In genomic region chr12:108686753-108687152, GRCh38 we compare ENCODE assay signal across 12 cellular contexts. TPM values are rescaled to one million over a fixed set of nuclear protein-coding genes. Genes with fewer than 3 reads are reported as not detected.
DNase-seq lines count a peak whose midpoint lies in the region; ATAC-seq and TF ChIP-seq lines count a peak whose summit lies in the region.
"Had no signal": no experiment of that assay in that cellular context is flagged by ENCODE, and none has a peak within 500 bp of the region (broad histone marks: within the 10 kb centered on the region; RNA-seq: fewer than 3 reads in every experiment).

No MANE protein-coding gene starts in this region.

- H3K4me3 ChIP-seq in RWPE2 (ENCODE audit: severe bottlenecking) (no peak overlapping the region), heart right ventricle (no peak overlapping the region), rectal smooth muscle tissue (ENCODE audit: low read length) (no peak overlapping the region)

- H3K27ac Mint-ChIP-seq in CD14-positive monocyte, result peak overlapping the region; percentile 47 to 88 (median 82)

- peak overlapping the region; percentile 37 for H3K27ac ChIP-seq in RWPE2 (ENCODE audit: poor library complexity, severe bottlenecking)
- H3K27ac ChIP-seq in heart right ventricle, result peak overlapping the region; percentile 17 to 91 (median 66)
- peak overlapping the region; percentile 83 for H3K27ac ChIP-seq in rectal smooth muscle tissue (ENCODE audit: low read depth, low read length)

- DNase-seq in CD14-positive monocyte (ENCODE audit: low spot score), result no peak
- no peak for DNase-seq in RWPE2 (ENCODE audit: low spot score)
- DNase-seq in heart right ventricle, result peak; percentile 22 to 42
- no peak for DNase-seq in activated CD4-positive, alpha-beta T cell treated with anti-CD3 and anti-CD28 coated beads, Interleukin-2, amount 50 U/mL, for 4 hours
- DNase-seq in NCI-H2171 treated with DMSO at 0.1 percent for 48 hours (lab: John Stamatoyannopoulos, UW), result no peak
- DNase-seq in GM19240 (ENCODE audit: insufficient read length, low spot score), result no peak
- DNase-seq: GDM1, NCI-H526 treated with DMSO at 0.1 percent for 48 hours, retina, SK-N-SH had no signal

- intact Hi-C loops in CD14-positive monocyte (cut with micrococcal nuclease) (no loop called here), heart right ventricle (cut with DNase I) (loop anchor here in 1 of 10 donors (5.0 kb wide), 1 partner anchor 116 kb away; no protein-coding TSS in a partner anchor)

- peaks cover 28 to 30% of the 10 kb centered on the region in 2 donors for H3K36me3 Mint-ChIP-seq in CD14-positive monocyte

- H3K27me3 ChIP-seq in RWPE2 (ENCODE audit: insufficient read depth, poor library complexity, severe bottlenecking), result no peaks in the 10 kb centered on the region
- H3K27me3 ChIP-seq in heart right ventricle, result no peaks in the 10 kb centered on the region
- no peaks in the 10 kb centered on the region for H3K27me3 ChIP-seq in rectal smooth muscle tissue (ENCODE audit: control insufficient read depth, insufficient read depth, low read length)

- ATAC-seq in RWPE2 (ENCODE audit: low read depth), result no peak
- peak in 5 of 8 donors; percentile 3 to 49 (median 37) for ATAC-seq in heart right ventricle
- ATAC-seq in HG03565 (IDR thresholded peaks at IDR 0.05; ENCODE audit: unreplicated experiment), result no peak

- H3K9me3 ChIP-seq in RWPE2 (ENCODE audit: severe bottlenecking) (no peaks in the 10 kb centered on the region), heart right ventricle (no peaks in the 10 kb centered on the region)
- H3K9me3 ChIP-seq: SK-N-SH had no signal

- peaks cover 52% of the 10 kb centered on the region for H3K4me1 Mint-ChIP-seq in CD14-positive monocyte

- 31 to 38% methylated on average over 6 of the region's 6 CpGs for WGBS in heart right ventricle, 2 donors

- no peak overlapping the region for H3K4me3 Mint-ChIP-seq in CD14-positive monocyte

- H3K36me3 ChIP-seq in RWPE2 (ENCODE audit: low read depth) (peaks cover 30% of the 10 kb centered on the region), heart right ventricle (peaks cover 0 to 5% (median 0%) of the 10 kb centered on the region in 9 donors), rectal smooth muscle tissue (ENCODE audit: control insufficient read depth, insufficient read depth, low read length) (no peaks in the 10 kb centered on the region)

- TF ChIP-seq CTCF in CD14-positive monocyte (IDR thresholded peaks at IDR 0.05), result no peak
- no peak for TF ChIP-seq CTCF in RWPE2 (IDR thresholded peaks at IDR 0.05; ENCODE audit: poor library complexity, severe bottlenecking)
- TF ChIP-seq CTCF in heart right ventricle (IDR thresholded peaks at IDR 0.05), result no peak

- no peak overlapping the region for H3K9ac ChIP-seq in rectal smooth muscle tissue (ENCODE audit: low read length)
- H3K9ac ChIP-seq: SK-N-SH had no signal

- H3K4me1 ChIP-seq in RWPE2 (ENCODE audit: insufficient read depth, poor library complexity, severe bottlenecking), result peaks cover 48% of the 10 kb centered on the region
- H3K4me1 ChIP-seq in heart right ventricle, result peaks cover 36 to 93% (median 68%) of the 10 kb centered on the region in 9 donors
- H3K4me1 ChIP-seq in rectal smooth muscle tissue (ENCODE audit: control insufficient read depth, insufficient read depth, low read length), result peaks cover 57% of the 10 kb centered on the region

- peaks cover 0 to 2% (median 0%) of the 10 kb centered on the region in 3 donors for H3K27me3 Mint-ChIP-seq in CD14-positive monocyte (ENCODE audit: low read depth in 3 of 3)

- H3K9me3 Mint-ChIP-seq in CD14-positive monocyte, result no peaks in the 10 kb centered on the region

RNA-seq across cellular contexts. Expression of gene CORO1C, which starts 44.6 kb away (rescaled TPM):
- polyA plus RNA-seq in CD14-positive monocyte (100 to 1,000 TPM; 229 to 285 TPM), heart right ventricle (10 to 100 TPM; 25.5 to 34.5 TPM)
- total RNA-seq in heart right ventricle, result 10 to 100 TPM; 50.2 to 88.6 (median 59.1) TPM

RNA-seq across cellular contexts. Expression of gene SELPLG, which starts 53.1 kb away (rescaled TPM):
- polyA plus RNA-seq in CD14-positive monocyte (100 to 1,000 TPM; 247 to 349 TPM), heart right ventricle (1 to 10 TPM in 1 of 2 donors, under 1 TPM in 1; 0.88 to 3.9 TPM)
- 10 to 100 TPM in 1 of 10 donors, 1 to 10 TPM in 9; 1.5 to 17.6 (median 2.4) TPM for total RNA-seq in heart right ventricle

Comparison
In these comparisons a context has a peak if more than half of its experiments do, and no peak if none do; other contexts are left out.
1. DNase-seq: peak in heart right ventricle (2 of 2); none in CD14-positive monocyte (single experiment), RWPE2 (single experiment), activated CD4-positive, alpha-beta T cell treated with anti-CD3 and anti-CD28 coated beads, Interleukin-2, amount 50 U/mL, for 4 hours (0 of 2), NCI-H2171 treated with DMSO at 0.1 percent for 48 hours (single experiment) and GM19240 (single experiment).
2. ATAC-seq: peak in heart right ventricle (5 of 8); none in RWPE2 (single experiment) and HG03565 (single experiment).
3. RNA of gene CORO1C, which starts 44.6 kb away (polyA plus RNA-seq): 229 to 285 TPM in CD14-positive monocyte; 25.5 to 34.5 TPM in heart right ventricle; every median in the first group is over 4 times any median in the second.
4. RNA of gene SELPLG, which starts 53.1 kb away (polyA plus RNA-seq): 247 to 349 TPM in CD14-positive monocyte; 0.88 to 3.9 TPM in heart right ventricle; every median in the first group is over 10 times any median in the second.
5. Peak in every context shown above with its lines, with median percentiles within 50 percentile points of each other: H3K27ac ChIP-seq.